In the genomic region with DNA sequence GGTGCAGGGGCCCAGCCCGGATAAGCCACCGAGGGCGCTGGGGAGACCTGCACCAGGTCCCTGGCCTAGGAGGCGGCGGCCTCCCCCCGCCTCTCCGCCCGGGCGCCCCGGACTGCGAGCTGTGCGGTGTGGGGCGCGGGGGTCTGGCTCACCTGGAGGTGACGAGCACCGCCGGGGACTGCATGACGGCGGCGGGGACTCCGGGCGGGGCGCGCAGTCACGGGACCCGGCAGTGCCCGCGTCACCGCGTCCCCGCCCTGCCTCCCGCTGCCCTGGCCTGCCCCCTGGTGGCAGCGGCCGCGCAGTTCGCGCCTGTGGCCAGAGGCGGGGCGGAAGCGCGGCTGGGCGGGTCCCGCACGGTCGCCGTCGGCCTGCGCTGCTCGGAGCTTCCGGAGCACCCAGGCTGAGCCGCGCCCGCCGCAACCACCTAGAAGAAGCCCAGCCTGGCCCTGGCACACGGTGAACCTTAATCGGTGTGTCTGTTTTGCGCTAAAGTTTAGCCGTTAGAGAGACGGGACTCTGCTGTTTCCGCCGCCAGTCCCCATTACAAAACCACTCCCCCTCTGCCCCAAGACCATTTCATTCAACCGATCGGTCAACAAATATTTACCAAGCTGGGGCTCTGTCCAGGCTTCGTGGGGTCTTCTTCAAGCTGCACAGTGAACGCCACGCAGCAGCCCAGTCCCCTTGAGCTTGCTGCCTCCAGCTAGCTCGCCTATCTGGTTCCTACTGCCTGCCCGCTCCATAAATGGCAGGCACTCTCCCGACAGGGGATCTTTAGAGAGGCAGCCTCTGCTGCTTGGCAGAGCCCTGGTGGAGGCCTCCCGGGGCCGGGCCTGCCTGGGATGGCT, we compare ENCODE assay signal across 8 cellular contexts. TPM values are rescaled to one million over a fixed set of nuclear protein-coding genes. Genes with fewer than 3 reads are reported as not detected.
A peak's percentile ranks its signal among the peaks of the same experiment; 100 is the strongest.
DNase-seq lines count a peak whose midpoint lies in the region; ATAC-seq and TF ChIP-seq lines count a peak whose summit lies in the region.

A gene with protein sequence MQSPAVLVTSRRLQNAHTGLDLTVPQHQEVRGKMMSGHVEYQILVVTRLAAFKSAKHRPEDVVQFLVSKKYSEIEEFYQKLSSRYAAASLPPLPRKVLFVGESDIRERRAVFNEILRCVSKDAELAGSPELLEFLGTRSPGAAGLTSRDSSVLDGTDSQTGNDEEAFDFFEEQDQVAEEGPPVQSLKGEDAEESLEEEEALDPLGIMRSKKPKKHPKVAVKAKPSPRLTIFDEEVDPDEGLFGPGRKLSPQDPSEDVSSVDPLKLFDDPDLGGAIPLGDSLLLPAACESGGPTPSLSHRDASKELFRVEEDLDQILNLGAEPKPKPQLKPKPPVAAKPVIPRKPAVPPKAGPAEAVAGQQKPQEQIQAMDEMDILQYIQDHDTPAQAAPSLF (minus strand): TSS at position 219 of the 851 bp plus-strand sequence. CDS start 35 bp downstream, at position 184.

- peak within 1 kb of the TSS; percentile 85 for H3K27ac Mint-ChIP-seq in activated T-helper 2 cell treated with anti-CD3 and anti-CD28 coated beads, Interferon-gamma antibody, Interleukin-2, Interleukin-4, amounts not matched to agents 10 μg/mL and 5 μg/mL and 100 μg/mL, durations not matched to agents 14 hours and 24 hours and 36 hours
- H3K27ac Mint-ChIP-seq in nephron progenitor cell, result peak within 1 kb of the TSS; percentile 46

- H3K36me3 Mint-ChIP-seq in activated T-helper 2 cell treated with anti-CD3 and anti-CD28 coated beads, Interferon-gamma antibody, Interleukin-2, Interleukin-4, amounts not matched to agents 10 μg/mL and 5 μg/mL and 100 μg/mL, durations not matched to agents 14 hours and 24 hours and 36 hours (ENCODE audit: low read depth), result no peaks in the 10 kb centered on the region
- no peaks in the 10 kb centered on the region for H3K36me3 Mint-ChIP-seq in nephron progenitor cell (ENCODE audit: low read depth)

- DNase-seq in DMS79 treated with DMSO at 0.1 percent for 48 hours (lab: John Stamatoyannopoulos, UW) (peak; percentile 72), RPMI7951 (ENCODE audit: low read depth) (peak; percentile 75), fibroblast of pulmonary artery (ENCODE audit: low read depth) (peak; percentile 77), nephron progenitor cell (peak; percentile 91), stomach (peak; percentile 92)
- peak; percentile 88 for DNase-seq in activated T-helper 2 cell treated with anti-CD3 and anti-CD28 coated beads, Interferon-gamma antibody, Interleukin-2, Interleukin-4, amounts not matched to agents 10 μg/mL and 5 μg/mL and 100 μg/mL, durations not matched to agents 14 hours and 24 hours and 36 hours (ENCODE audit: low spot score)

- H3K9me3 ChIP-seq in stomach, result no peaks in the 10 kb centered on the region

- H3K4me1 ChIP-seq in stomach, result peaks cover 19 to 47% (median 39%) of the 10 kb centered on the region in 4 donors

- TF ChIP-seq RAD21 in Ishikawa (IDR thresholded peaks at IDR 0.05; ENCODE audit: low read depth), result peak; percentile 56; the same call in 1 of the 2 replicates

- H3K4me3 Mint-ChIP-seq in activated T-helper 2 cell treated with anti-CD3 and anti-CD28 coated beads, Interferon-gamma antibody, Interleukin-2, Interleukin-4, amounts not matched to agents 10 μg/mL and 5 μg/mL and 100 μg/mL, durations not matched to agents 14 hours and 24 hours and 36 hours (ENCODE audit: low read depth), result peak within 1 kb of the TSS; percentile 87
- H3K4me3 Mint-ChIP-seq in nephron progenitor cell, result peak within 1 kb of the TSS; percentile 90

- ATAC-seq in GM21529 (IDR thresholded peaks at IDR 0.05; ENCODE audit: unreplicated experiment), result peak; percentile 94

- peak in 1 of 4 donors; percentile 62 for TF ChIP-seq POLR2A in stomach (IDR thresholded peaks at IDR 0.05)

- H3K4me1 Mint-ChIP-seq in activated T-helper 2 cell treated with anti-CD3 and anti-CD28 coated beads, Interferon-gamma antibody, Interleukin-2, Interleukin-4, amounts not matched to agents 10 μg/mL and 5 μg/mL and 100 μg/mL, durations not matched to agents 14 hours and 24 hours and 36 hours (ENCODE audit: low read depth), result peaks cover 15% of the 10 kb centered on the region
- H3K4me1 Mint-ChIP-seq in nephron progenitor cell, result peaks cover 48% of the 10 kb centered on the region

- peaks cover 0 to 12% (median 7%) of the 10 kb centered on the region in 4 donors for H3K36me3 ChIP-seq in stomach

- whole genome bisulfite sequencing in stomach, 5 donors, result 0 to 1% (median 1%) methylated on average over 46 to 71 of the region's 71 CpGs

- intact Hi-C loops in activated T-helper 2 cell treated with anti-CD3 and anti-CD28 coated beads, Interferon-gamma antibody, Interleukin-2, Interleukin-4, amounts not matched to agents 10 μg/mL and 5 μg/mL and 100 μg/mL, durations not matched to agents 14 hours and 24 hours and 36 hours (cut with micrococcal nuclease), result loop anchor here (1.0 to 5.0 kb wide), 5 partner anchors 171 to 749 kb away; partner anchors contain the start of genes LAPTM4A, LDAH, PUM2 and RHOB
- intact Hi-C loops in stomach (cut with DNase I; ENCODE audit: low total_unique reads), result no loop called here

- no peaks in the 10 kb centered on the region for H3K27me3 ChIP-seq in stomach

- TF ChIP-seq CTCF in fibroblast of pulmonary artery (IDR thresholded peaks at IDR 0.05; ENCODE audit: low read length, missing control alignments) (peak; percentile 29), nephron progenitor cell (IDR thresholded peaks at IDR 0.05) (peak; percentile 61), stomach (IDR thresholded peaks at IDR 0.05) (peak in 4 of 7 experiments; percentile 74 to 99 (median 97))

- H3K4me3 ChIP-seq in fibroblast of pulmonary artery (replicated peaks; ENCODE audit: low read depth, low read length) (peak within 1 kb of the TSS; percentile 98), stomach (peak within 1 kb of the TSS; percentile 62 to 91 (median 86))

- no peaks in the 10 kb centered on the region for H3K9me3 Mint-ChIP-seq in activated T-helper 2 cell treated with anti-CD3 and anti-CD28 coated beads, Interferon-gamma antibody, Interleukin-2, Interleukin-4, amounts not matched to agents 10 μg/mL and 5 μg/mL and 100 μg/mL, durations not matched to agents 14 hours and 24 hours and 36 hours
- H3K9me3 Mint-ChIP-seq in nephron progenitor cell, result no peaks in the 10 kb centered on the region

- peak within 1 kb of the TSS; percentile 87 to 98 (median 94) for H3K27ac ChIP-seq in stomach

- TF ChIP-seq EP300 in Ishikawa (IDR thresholded peaks at IDR 0.05; ENCODE audit: borderline replicate concordance) (no peak), stomach (IDR thresholded peaks at IDR 0.05) (no peak)

- H3K27me3 Mint-ChIP-seq in activated T-helper 2 cell treated with anti-CD3 and anti-CD28 coated beads, Interferon-gamma antibody, Interleukin-2, Interleukin-4, amounts not matched to agents 10 μg/mL and 5 μg/mL and 100 μg/mL, durations not matched to agents 14 hours and 24 hours and 36 hours (ENCODE audit: low read depth), result peaks cover 10% of the 10 kb centered on the region
- peaks cover 22% of the 10 kb centered on the region for H3K27me3 Mint-ChIP-seq in nephron progenitor cell (ENCODE audit: low read depth, poor library complexity)

TF ChIP-seq in Ishikawa, 13 proteins besides CTCF, POLR2A, EP300 and RAD21:
- no peak for TF ChIP-seq EGR1 (IDR thresholded peaks at IDR 0.05)
- TF ChIP-seq USF1 (IDR thresholded peaks at IDR 0.05), result peak; percentile 89
- peak; percentile 41; the same call in 1 of the 2 replicates for TF ChIP-seq CREB1 (IDR thresholded peaks at IDR 0.05; ENCODE audit: low read depth)
- TF ChIP-seq MAX (IDR thresholded peaks at IDR 0.05), result peak; percentile 51; the same call in 1 of the 2 replicates
- TF ChIP-seq TAF1 (IDR thresholded peaks at IDR 0.05; ENCODE audit: low read depth), result peak; percentile 64
- TF ChIP-seq YY1 (IDR thresholded peaks at IDR 0.05; ENCODE audit: low read depth), result no peak
- TF ChIP-seq ZBTB7A (IDR thresholded peaks at IDR 0.05; ENCODE audit: low read depth), result peak; percentile 67
- TF ChIP-seq CEBPB (IDR thresholded peaks at IDR 0.05), result no peak
- TF ChIP-seq FOXM1 (IDR thresholded peaks at IDR 0.05; ENCODE audit: borderline replicate concordance, low read depth), result no peak

RNA-seq across cellular contexts. Expression of the gene that starts here (rescaled TPM):
- 13.9 and 15.9 TPM in 2 replicates for total RNA-seq in RPMI7951 (2014; rRNA removed; shearing (Covaris generic))
- total RNA-seq in activated T-helper 2 cell treated with anti-CD3 and anti-CD28 coated beads, Interferon-gamma antibody, Interleukin-2, Interleukin-4, amounts not matched to agents 10 μg/mL and 5 μg/mL and 100 μg/mL, durations not matched to agents 14 hours and 24 hours and 36 hours, result 11.5 and 11.9 TPM in 2 replicates
- total RNA-seq in stomach, result 100 to 1,000 TPM in 1 of 5 donors, 10 to 100 TPM in 4; 13.8 to 105 (median 22.5) TPM
- 10 to 100 TPM; 20.6 to 25.2 (median 24.1) TPM for polyA plus RNA-seq in stomach

Comparison
In these comparisons a context has a peak if more than half of its experiments do, and no peak if none do; other contexts are left out.
1. Peak in every context shown above with its lines: DNase-seq, ATAC-seq, H3K4me3 ChIP-seq and H3K27ac ChIP-seq.
2. CTCF ChIP-seq: peak in every context shown above with its lines; median percentile 97 in stomach; 61 in nephron progenitor cell; 29 in fibroblast of pulmonary artery.